In the genomic region with DNA sequence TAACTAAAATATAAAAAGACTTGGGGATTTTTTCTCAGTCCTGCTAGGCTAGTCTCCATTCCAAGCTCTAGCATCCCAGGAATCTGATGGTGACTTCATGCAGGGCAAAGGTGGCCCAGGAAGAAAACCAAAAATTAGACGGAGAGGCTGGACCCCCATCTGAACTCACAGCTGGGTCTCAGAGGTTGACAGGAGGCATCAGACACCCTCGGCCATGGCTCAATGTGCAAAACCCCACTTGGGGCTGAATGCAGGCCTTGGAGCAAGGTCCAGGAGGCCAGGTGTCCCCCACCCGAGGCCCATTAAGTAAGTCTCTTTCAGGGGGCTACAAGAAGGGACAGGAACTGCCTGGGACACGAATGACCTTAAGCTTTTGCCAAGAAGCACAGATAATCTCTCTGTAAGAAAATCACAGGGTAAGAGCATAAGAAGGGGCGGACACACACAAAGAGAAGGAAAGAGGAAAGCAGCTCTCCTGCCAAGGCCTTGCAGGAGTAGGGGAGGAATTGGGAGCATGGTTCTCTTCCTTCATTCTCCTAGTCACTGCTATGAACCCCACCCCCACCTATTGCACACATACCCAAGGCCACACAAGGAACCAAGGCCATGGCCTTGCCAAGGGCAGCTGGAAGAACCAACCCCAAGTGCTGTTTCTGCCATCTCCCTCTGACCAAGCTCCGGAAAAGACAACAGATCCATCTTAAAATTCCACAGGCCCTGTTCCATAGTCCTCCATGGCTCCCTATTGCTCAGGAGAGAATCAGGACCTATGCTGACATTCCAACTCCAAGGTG, we compare ENCODE assay signal across 17 cellular contexts. TPM values are rescaled to one million over a fixed set of nuclear protein-coding genes. Genes with fewer than 3 reads are reported as not detected.
DNase-seq lines count a peak whose midpoint lies in the region; ATAC-seq, FAIRE-seq and TF ChIP-seq lines count a peak whose summit lies in the region.
"Had no signal": no experiment of that assay in that cellular context is flagged by ENCODE, and none has a peak within 500 bp of the region (broad histone marks: within the 10 kb centered on the region; RNA-seq: fewer than 3 reads in every experiment).

No MANE protein-coding gene starts in this region.

- H3K79me2 ChIP-seq in OCI-LY1 (ENCODE audit: insufficient read depth, low read length) (peaks cover 86% of the 10 kb centered on the region), trophoblast cell (ENCODE audit: control insufficient read depth, insufficient read depth, low read length, poor library complexity) (peaks cover 2% of the 10 kb centered on the region)

- no peaks in the 10 kb centered on the region for H3K27me3 ChIP-seq in OCI-LY1 (ENCODE audit: insufficient read depth, low read length)
- no peaks in the 10 kb centered on the region for H3K27me3 ChIP-seq in esophagus squamous epithelium
- no peaks in the 10 kb centered on the region for H3K27me3 ChIP-seq in trophoblast cell (ENCODE audit: insufficient read depth, low read length)

- peak overlapping the region; percentile 29 for H3K14ac ChIP-seq in trophoblast cell (ENCODE audit: low read length)

- DNase-seq in A549 (ENCODE audit: low read depth in 1 of 2, low spot score in 1 of 2) (no peak), esophagus squamous epithelium (lab: John Stamatoyannopoulos, UW) (no peak), trophoblast cell (peak in 1 of 2 donors; percentile 57), NCI-H446 treated with DMSO at 0.1 percent for 48 hours (lab: John Stamatoyannopoulos, UW) (no peak)
- no peak for DNase-seq in central memory CD4-positive, alpha-beta T cell
- DNase-seq in activated effector memory CD4-positive, alpha-beta T cell treated with anti-CD3 and anti-CD28 coated beads, Interleukin-2, amount 50 U/mL, for 16 hours: no peak
- DNase-seq: activated CD8-positive, alpha-beta memory T cell treated with anti-CD3 and anti-CD28 coated beads, Interleukin-2, amount 50 U/mL, for 4 hours; activated naive CD4-positive, alpha-beta T cell treated with anti-CD3 and anti-CD28 coated beads, Interleukin-2, amount 50 U/mL, for 16 hours; glutamatergic neuron; kidney; NCI-H1694; NCI-H524 treated with DMSO at 0.1 percent for 48 hours; stimulated activated CD8-positive, alpha-beta memory T cell treated with anti-CD3 and anti-CD28 coated beads, Interleukin-4, amount 100 ng/mL, for 48 hours; T-helper 17 cell had no signal

- H4K8ac ChIP-seq in trophoblast cell (ENCODE audit: low read depth, low read length): peak overlapping the region; percentile 27

- H2AK5ac ChIP-seq in trophoblast cell (ENCODE audit: low read length): no peak overlapping the region

- no peak for FAIRE-seq in A549 (lab: Jason Lieb, UNC)
- FAIRE-seq: H1, kidney had no signal

- H3K9ac ChIP-seq in OCI-LY1 (ENCODE audit: low read length) (no peak overlapping the region), trophoblast cell (ENCODE audit: low read length) (no peak overlapping the region)

- H2BK5ac ChIP-seq in trophoblast cell (ENCODE audit: low read depth, low read length, poor library complexity): no peak overlapping the region

- H3K4me1 ChIP-seq in A549 (peaks cover 86% of the 10 kb centered on the region), OCI-LY1 (ENCODE audit: insufficient read depth, low read length, severe bottlenecking) (peaks cover 99% of the 10 kb centered on the region), esophagus squamous epithelium (peaks cover 0 to 65% (median 23%) of the 10 kb centered on the region in 3 donors), trophoblast cell (ENCODE audit: control insufficient read depth in 1 of 2, insufficient read depth in 2 of 2, low read length in 2 of 2) (peaks cover 18 to 25% of the 10 kb centered on the region in 2 experiments)

- peak overlapping the region; percentile 9 for H3K4ac ChIP-seq in trophoblast cell (ENCODE audit: low read depth, low read length)

- peak overlapping the region; percentile 80 to 85 for H3K27ac ChIP-seq in A549
- H3K27ac ChIP-seq in OCI-LY1 (ENCODE audit: low read depth, low read length, poor library complexity, severe bottlenecking): peak overlapping the region; percentile 99
- H3K27ac ChIP-seq in esophagus squamous epithelium: peak overlapping the region in 3 of 4 donors; percentile 6 to 62 (median 56)
- no peak overlapping the region for H3K27ac ChIP-seq in trophoblast cell (ENCODE audit: low read depth, low read length)

- H3K4me2 ChIP-seq in A549 (peak overlapping the region; percentile 82), OCI-LY1 (ENCODE audit: low read length) (no peak overlapping the region; the same call in 1 of the 2 replicates), trophoblast cell (ENCODE audit: low read length) (peak overlapping the region; percentile 11)

- peaks cover 7% of the 10 kb centered on the region; the same call in 1 of the 2 replicates for H3K36me3 ChIP-seq in OCI-LY1 (ENCODE audit: insufficient read depth, low read length)
- no peaks in the 10 kb centered on the region for H3K36me3 ChIP-seq in esophagus squamous epithelium
- no peaks in the 10 kb centered on the region for H3K36me3 ChIP-seq in trophoblast cell (ENCODE audit: control insufficient read depth in 1 of 2, insufficient read depth in 2 of 2, low read length in 2 of 2)

- no peak for ATAC-seq in A549
- ATAC-seq in GM21528 (IDR thresholded peaks at IDR 0.05; ENCODE audit: low FRiP score, unreplicated experiment): no peak
- ATAC-seq: T-helper 17 cell had no signal

- H3K23ac ChIP-seq in trophoblast cell (ENCODE audit: low read length): no peak overlapping the region

- H3F3A ChIP-seq in OCI-LY1 (ENCODE audit: insufficient read depth, low read length): no peaks in the 10 kb centered on the region

- peak overlapping the region; percentile 10 for H3K18ac ChIP-seq in trophoblast cell (ENCODE audit: low read length)

- H4K12ac ChIP-seq in trophoblast cell (ENCODE audit: low read depth, low read length): no peak overlapping the region

- no peak for TF ChIP-seq POLR2A in A549 (IDR thresholded peaks at IDR 0.05; ENCODE audit: low read length)
- TF ChIP-seq POLR2A in esophagus squamous epithelium (IDR thresholded peaks at IDR 0.05): no peak

- H2AFZ ChIP-seq in OCI-LY1 (ENCODE audit: low read length) (no peak overlapping the region), trophoblast cell (ENCODE audit: insufficient read depth, low read length, poor library complexity) (no peak overlapping the region)

- no peaks in the 10 kb centered on the region for H4K20me1 ChIP-seq in OCI-LY1 (ENCODE audit: insufficient read depth, low read length)

- TF ChIP-seq RAD21 in A549 (conservative IDR thresholded peaks at IDR 0.05 in 1 of 2, IDR thresholded peaks at IDR 0.05 in 1 of 2): no peak

- H3K9me2 ChIP-seq in OCI-LY1 (ENCODE audit: low read depth, low read length): no peaks in the 10 kb centered on the region

- intact Hi-C loops in esophagus squamous epithelium (cut with DNase I): no loop called here

- TF ChIP-seq CTCF in A549 (IDR thresholded peaks at IDR 0.05): no peak
- no peak for TF ChIP-seq CTCF in OCI-LY1 (IDR thresholded peaks at IDR 0.05; ENCODE audit: low read length)
- TF ChIP-seq CTCF in esophagus squamous epithelium (IDR thresholded peaks at IDR 0.05): no peak

- 69% methylated on average over 6 of the region's 6 CpGs for WGBS in A549 (ENCODE audit: missing lambda C conversion rate)
- 73 to 81% methylated on average over 5 to 6 of the region's 6 CpGs for WGBS in esophagus squamous epithelium, 2 donors
- no CpG with 5 or more reads among the region's 6 CpGs for whole genome bisulfite sequencing in trophoblast cell (ENCODE audit: extremely low coverage, insufficient coverage, insufficient read length)

- TF ChIP-seq EP300 in A549 (IDR thresholded peaks at IDR 0.05): no peak

- POLR2A ChIA-PET in A549 (lab: Yijun Ruan, JAX): no interaction called here

- CTCF ChIA-PET in A549 (lab: Yijun Ruan, JAX): interaction anchor here (1.6 kb wide), 1 partner anchor 10 kb away, joined by 4 read pairs; no protein-coding TSS in a partner anchor

- H2BK12ac ChIP-seq in trophoblast cell (ENCODE audit: low read length): peak overlapping the region; percentile 54

- H3K4me3 ChIP-seq in A549 (no peak overlapping the region), OCI-LY1 (ENCODE audit: low read depth, low read length, poor library complexity, severe bottlenecking) (no peak overlapping the region), esophagus squamous epithelium (no peak overlapping the region), trophoblast cell (ENCODE audit: low read depth, low read length) (no peak overlapping the region)

- no peaks in the 10 kb centered on the region for H3K9me3 ChIP-seq in A549
- H3K9me3 ChIP-seq in OCI-LY1 (ENCODE audit: low read length): no peaks in the 10 kb centered on the region
- H3K9me3 ChIP-seq in esophagus squamous epithelium: no peaks in the 10 kb centered on the region
- H3K9me3 ChIP-seq in trophoblast cell (ENCODE audit: insufficient read depth, low read depth, low read length): no peaks in the 10 kb centered on the region

- peak overlapping the region; percentile 33 for H4K91ac ChIP-seq in trophoblast cell (ENCODE audit: low read depth, low read length)

- H3K79me1 ChIP-seq in trophoblast cell (ENCODE audit: low read length): peaks cover 2% of the 10 kb centered on the region

- no peak overlapping the region for H2BK120ac ChIP-seq in trophoblast cell (ENCODE audit: insufficient read depth, low read length, poor library complexity)

TF ChIP-seq in A549, 52 proteins besides CTCF, POLR2A, EP300 and RAD21 (continues in another document):
- no peak for TF ChIP-seq PHF8 (IDR thresholded peaks at IDR 0.05; ENCODE audit: borderline replicate concordance, low read depth)
- TF ChIP-seq FOSB (CRISPR knock-in tag; IDR thresholded peaks at IDR 0.05): no peak
- TF ChIP-seq SREBF2 (IDR thresholded peaks at IDR 0.05): no peak
- TF ChIP-seq TFCP2L1 (CRISPR knock-in tag; IDR thresholded peaks at IDR 0.05): no peak
- TF ChIP-seq POLR2AphosphoS2 (conservative IDR thresholded peaks at IDR 0.05; ENCODE audit: low read length): no peak
- no peak for TF ChIP-seq FOXS1 (CRISPR knock-in tag; IDR thresholded peaks at IDR 0.05)
- TF ChIP-seq ZNF302 (CRISPR knock-in tag; IDR thresholded peaks at IDR 0.05): no peak
- no peak for TF ChIP-seq CEBPB (IDR thresholded peaks at IDR 0.05)
- TF ChIP-seq RFX5 (IDR thresholded peaks at IDR 0.05): no peak
- TF ChIP-seq TP53 (CRISPR knock-in tag; IDR thresholded peaks at IDR 0.05): no peak
- no peak for TF ChIP-seq BHLHE40 (IDR thresholded peaks at IDR 0.05; ENCODE audit: low read depth, low read length)
- TF ChIP-seq CHD4 (IDR thresholded peaks at IDR 0.05; ENCODE audit: borderline replicate concordance): no peak
- TF ChIP-seq MYC (IDR thresholded peaks at IDR 0.05; ENCODE audit: borderline replicate concordance, low read length): no peak
- TF ChIP-seq RNF2 (IDR thresholded peaks at IDR 0.05; ENCODE audit: borderline replicate concordance, low read depth): no peak
- TF ChIP-seq JUN (IDR thresholded peaks at IDR 0.05): no peak

RNA-seq across cellular contexts. Expression of gene TRAM2, which starts 31.6 kb away (rescaled TPM):
- polyA plus RNA-seq in A549 (2011; rRNA removed) (25.4 and 25.6 TPM in 2 replicates), A549 (2017; fragmentation: RNase III; extraction: RNeasy Plus Mini Kit Qiagen cat#74134 plus additional on column Dnase treatment) (16.4 to 18.9 TPM (median 18.9 TPM) in 3 replicates)
- 10.3 and 14.3 TPM in 2 replicates for polyA plus RNA-seq in A549 (2012; cell fraction: cytosol; rRNA removed)
- 12.4 and 19.0 TPM in 2 replicates for polyA plus RNA-seq in A549 (2012; cell fraction: nucleus; rRNA removed)
- 31.9 and 32.9 TPM in 2 replicates for polyA minus RNA-seq in A549 (2011; rRNA and poly(A)+ RNA removed)
- total RNA-seq in esophagus squamous epithelium: 1 to 10 TPM; 2.3 to 8.6 (median 5.3) TPM
- 30.3 and 31.3 TPM in 2 replicates for polyA plus RNA-seq in trophoblast cell (2013)
